Comparison of ENCODE assay signal across 18 cellular contexts in the genomic region with DNA sequence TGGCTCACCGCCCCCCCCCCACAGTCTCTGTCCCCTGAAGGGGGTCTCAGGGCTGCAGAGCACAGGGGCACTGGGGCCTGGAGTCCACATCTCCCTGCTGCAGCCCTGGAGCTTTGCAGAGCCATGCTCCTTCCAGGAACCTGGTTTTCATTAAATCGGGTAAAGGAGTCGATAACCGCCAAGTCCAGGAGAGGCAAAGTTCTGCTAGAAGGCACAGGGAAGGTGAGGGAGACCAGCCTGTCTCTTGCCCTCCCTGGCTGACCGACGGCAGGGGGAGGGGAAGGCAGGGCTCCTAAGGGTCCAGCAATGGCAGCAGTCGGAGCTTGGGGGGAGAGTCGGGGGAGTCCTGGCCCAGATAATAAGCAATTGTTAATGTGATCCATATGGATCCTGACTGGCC. TPM values are rescaled to one million over a fixed set of nuclear protein-coding genes. Genes with fewer than 3 reads are reported as not detected.
"Had no signal": no experiment of that assay in that cellular context is flagged by ENCODE, and none has a peak within 500 bp of the region (broad histone marks: within the 10 kb centered on the region; RNA-seq: fewer than 3 reads in every experiment).

No MANE protein-coding gene starts in this region.

- H3K36me3 ChIP-seq: cardiac muscle cell, left ventricle myocardium inferior, neutrophil had no signal

- H3K9me3 ChIP-seq: left ventricle myocardium inferior, neutrophil had no signal

- H3K4me3 Mint-ChIP-seq: activated CD4-positive, alpha-beta memory T cell treated with anti-CD3 and anti-CD28 coated beads, Interleukin-2, amount 10 ng/mL, durations not matched to agents 7 days and 5 days; activated CD4-positive, alpha-beta T cell treated with anti-CD3 and anti-CD28 coated beads for 36 hours had no signal

- H3K27ac Mint-ChIP-seq: activated CD4-positive, alpha-beta memory T cell treated with anti-CD3 and anti-CD28 coated beads, Interleukin-2, amount 10 ng/mL, durations not matched to agents 7 days and 5 days; activated CD4-positive, alpha-beta T cell treated with anti-CD3 and anti-CD28 coated beads for 36 hours; activated naive CD8-positive, alpha-beta T cell treated with anti-CD3 and anti-CD28 coated beads for 36 hours; activated T-helper 17 cell treated with anti-CD3 and anti-CD28 coated beads, Interleukin-2, amount 50 U/mL, for 72 hours; stimulated activated naive B cell treated with anti-CD40 and anti-IgM and Interleukin-4, amounts not matched to agents 10 μg/mL and 1 μg/mL and 100 μg/mL, for 72 hours; T-helper 2 cell treated with Interferon-gamma antibody and Interleukin-4, amounts not matched to agents 5 μg/mL and 100 μg/mL, for 36 hours had no signal

- H3K36me3 Mint-ChIP-seq: activated naive CD8-positive, alpha-beta T cell treated with anti-CD3 and anti-CD28 coated beads for 36 hours; stimulated activated naive B cell treated with anti-CD40 and anti-IgM and Interleukin-4, amounts not matched to agents 10 μg/mL and 1 μg/mL and 100 μg/mL, for 72 hours had no signal

- H3K9me3 Mint-ChIP-seq: activated CD4-positive, alpha-beta memory T cell treated with anti-CD3 and anti-CD28 coated beads, Interleukin-2, amount 10 ng/mL, durations not matched to agents 7 days and 5 days; activated naive CD8-positive, alpha-beta T cell treated with anti-CD3 and anti-CD28 coated beads for 36 hours; activated T-helper 17 cell treated with anti-CD3 and anti-CD28 coated beads, Interleukin-2, amount 50 U/mL, for 72 hours; stimulated activated naive B cell treated with anti-CD40 and anti-IgM and Interleukin-4, amounts not matched to agents 10 μg/mL and 1 μg/mL and 100 μg/mL, for 72 hours; T-helper 2 cell treated with Interferon-gamma antibody and Interleukin-4, amounts not matched to agents 5 μg/mL and 100 μg/mL, for 36 hours had no signal

- H3K27me3 ChIP-seq: cardiac muscle cell had no signal

- DNase-seq: activated CD4-positive, alpha-beta memory T cell treated with anti-CD3 and anti-CD28 coated beads, Interleukin-2, amount 10 ng/mL, durations not matched to agents 7 days and 5 days; activated CD4-positive, alpha-beta T cell treated with anti-CD3 and anti-CD28 coated beads for 36 hours; activated naive CD4-positive, alpha-beta T cell; activated naive CD8-positive, alpha-beta T cell treated with anti-CD3 and anti-CD28 coated beads for 36 hours; activated T-cell treated with anti-CD3 and anti-CD28 coated beads, Interleukin-2, amount 50 U/mL, for 1 hour; amniotic stem cell; foreskin melanocyte; kidney glomerular epithelial cell; left ventricle myocardium inferior; mammary epithelial cell; stimulated activated naive B cell treated with anti-CD40 and anti-IgM and Interleukin-4, amounts not matched to agents 10 μg/mL and 1 μg/mL and 100 μg/mL, for 72 hours had no signal

- H3K27ac ChIP-seq: cardiac muscle cell, left ventricle myocardium inferior, neutrophil had no signal

- ATAC-seq: activated CD4-positive, alpha-beta T cell treated with anti-CD3 and anti-CD28 coated beads for 36 hours; activated T-helper 17 cell treated with anti-CD3 and anti-CD28 coated beads, Interleukin-2, amount 50 U/mL, for 72 hours; stimulated activated naive B cell treated with anti-CD40 and anti-IgM and Interleukin-4, amounts not matched to agents 10 μg/mL and 1 μg/mL and 100 μg/mL, for 72 hours had no signal

- H3K4me3 ChIP-seq: cardiac muscle cell, left ventricle myocardium inferior had no signal

RNA-seq across cellular contexts. Expression of a gene that starts 3.1 kb away (rescaled TPM):
- polyA plus RNA-seq: mammary epithelial cell had no signal

RNA-seq across cellular contexts. Expression of a gene that starts 42.5 kb away (rescaled TPM):
- total RNA-seq: activated CD4-positive, alpha-beta memory T cell treated with anti-CD3 and anti-CD28 coated beads, Interleukin-2, amount 10 ng/mL, durations not matched to agents 7 days and 5 days; activated CD4-positive, alpha-beta T cell treated with anti-CD3 and anti-CD28 coated beads for 36 hours; activated naive CD8-positive, alpha-beta T cell treated with anti-CD3 and anti-CD28 coated beads for 36 hours; activated T-helper 17 cell treated with anti-CD3 and anti-CD28 coated beads, Interleukin-2, amount 50 U/mL, for 72 hours; epithelial cell of proximal tubule; left ventricle myocardium inferior; mammary epithelial cell; renal cortical epithelial cell; urinary bladder had no signal
- polyA plus RNA-seq: cardiac muscle cell, mammary epithelial cell, urinary bladder had no signal
